In genomic region chr17:50721194-50722010, GRCh38 we compare ENCODE assay signal across 9 cellular contexts. TPM values are rescaled to one million over a fixed set of nuclear protein-coding genes. Genes with fewer than 3 reads are reported as not detected.
A peak's percentile ranks its signal among the peaks of the same experiment; 100 is the strongest.
DNase-seq lines count a peak whose midpoint lies in the region; ATAC-seq and TF ChIP-seq lines count a peak whose summit lies in the region.
"Had no signal": no experiment of that assay in that cellular context is flagged by ENCODE, and none has a peak within 500 bp of the region (broad histone marks: within the 10 kb centered on the region; RNA-seq: fewer than 3 reads in every experiment).

No MANE protein-coding gene starts in this region.

- no peaks in the 10 kb centered on the region for H3K27me3 Mint-ChIP-seq in Calu3 (ENCODE audit: unreplicated experiment)
- H3K27me3 Mint-ChIP-seq in brain, result peaks cover 7% of the 10 kb centered on the region

- CTCF ChIA-PET in Calu3 (lab: Charles Lee), result interaction anchor here (0.7 kb wide), 1 partner anchor 28 kb away, joined by 3 read pairs; no protein-coding TSS in a partner anchor

- no peaks in the 10 kb centered on the region for H3K9me2 ChIP-seq in Loucy (replicated peaks; ENCODE audit: low read depth, low read length)

- peak overlapping the region; percentile 97 for H3K4me2 ChIP-seq in Loucy (ENCODE audit: low read depth, low read length, poor library complexity, severe bottlenecking)

- H3K27ac ChIP-seq in mesodermal cell (ENCODE audit: low read depth, low read length, severe bottlenecking), result no peak overlapping the region

- H3K36me3 ChIP-seq in Loucy (ENCODE audit: insufficient read depth, low read length) (no peaks in the 10 kb centered on the region), mesodermal cell (ENCODE audit: control insufficient read depth, insufficient read depth, low read length) (peaks cover 30% of the 10 kb centered on the region)

- no peaks in the 10 kb centered on the region for H3F3A ChIP-seq in Loucy (ENCODE audit: low read depth)

- H3K36me3 Mint-ChIP-seq in Calu3 (ENCODE audit: insufficient read depth, unreplicated experiment) (peaks cover 61% of the 10 kb centered on the region), brain (peaks cover 23% of the 10 kb centered on the region)

- TF ChIP-seq CTCF in Calu3 (IDR thresholded peaks at IDR 0.05; ENCODE audit: unreplicated experiment) (no peak), Loucy (conservative IDR thresholded peaks at IDR 0.05; ENCODE audit: low read length) (no peak), brain (conservative IDR thresholded peaks at IDR 0.05) (no peak)

- no peak overlapping the region for H2AFZ ChIP-seq in Loucy (ENCODE audit: low read length)

- peak overlapping the region; percentile 93 for H3K9ac ChIP-seq in Loucy (ENCODE audit: low read depth, low read length, poor library complexity, severe bottlenecking)

- no peaks in the 10 kb centered on the region for H3K9me3 ChIP-seq in Loucy (ENCODE audit: insufficient read depth, low read depth, low read length)
- H3K9me3 ChIP-seq in mesodermal cell (ENCODE audit: control insufficient read depth, low read length), result no peaks in the 10 kb centered on the region

- intact Hi-C loops in Calu3 (cut with micrococcal nuclease; ENCODE audit: unreplicated experiment), result no loop called here

- WGBS in mesodermal cell (ENCODE audit: insufficient coverage in 2 of 2), 2 experiments, result 6 to 36% methylated on average over 2 to 4 of the region's 7 CpGs

- peaks cover 70% of the 10 kb centered on the region for H3K79me2 ChIP-seq in Loucy (ENCODE audit: insufficient read depth, low read length)

- H3K27ac Mint-ChIP-seq in Calu3 (ENCODE audit: unreplicated experiment) (peak overlapping the region; percentile 98), brain (peak overlapping the region; percentile 96 to 100 (median 99))

- peak overlapping the region; percentile 94 for H3K4me3 Mint-ChIP-seq in Calu3 (ENCODE audit: low read depth, unreplicated experiment)
- H3K4me3 Mint-ChIP-seq in brain, result peak overlapping the region; percentile 96 to 99 (median 98)

- peaks cover 41% of the 10 kb centered on the region for H3K4me1 ChIP-seq in Loucy (ENCODE audit: insufficient read depth, low read length, poor library complexity, severe bottlenecking)
- H3K4me1 ChIP-seq in mesodermal cell (ENCODE audit: control insufficient read depth, insufficient read depth, low read length, poor library complexity, severe bottlenecking), result peaks cover 5% of the 10 kb centered on the region

- no peaks in the 10 kb centered on the region for H3K27me3 ChIP-seq in Loucy (ENCODE audit: insufficient read depth, low read length, poor library complexity, severe bottlenecking)

- BruUV-seq in Calu3 (replicated peaks; lab: Mats Ljungman, UMichigan), result no TSS peak

- H3K4me3 ChIP-seq in Loucy (ENCODE audit: low read length, poor library complexity, severe bottlenecking) (peak overlapping the region; percentile 75), mesodermal cell (ENCODE audit: extremely low read depth, insufficient read depth, low read length, poor library complexity, severe bottlenecking) (peak overlapping the region; percentile 77)

- DNase-seq in Calu3 (no peak), hepatic stellate cell (ENCODE audit: low spot score) (no peak), NCI-H1092 (lab: John Stamatoyannopoulos, UW) (no peak)

- H3K4me1 Mint-ChIP-seq in Calu3 (ENCODE audit: low read depth, unreplicated experiment), result peaks cover 32% of the 10 kb centered on the region
- H3K4me1 Mint-ChIP-seq in brain, result peaks cover 45% of the 10 kb centered on the region

- H3K9me3 Mint-ChIP-seq in Calu3 (ENCODE audit: low read depth, unreplicated experiment) (no peaks in the 10 kb centered on the region), brain (no peaks in the 10 kb centered on the region)

- no peak for ATAC-seq in GM21526 (IDR thresholded peaks at IDR 0.05; ENCODE audit: low FRiP score, unreplicated experiment)
- no peak for ATAC-seq in GM19023 (IDR thresholded peaks at IDR 0.05; ENCODE audit: unreplicated experiment)

- H4K20me1 ChIP-seq in Loucy (ENCODE audit: insufficient read depth, low read length, poor library complexity, severe bottlenecking), result peaks cover 68% of the 10 kb centered on the region

RNA-seq across cellular contexts. Expression of gene LUC7L3, which starts 2.0 kb away (rescaled TPM):
- total RNA-seq in Calu3 (2022), result 152 and 155 TPM in 2 replicates
- polyA plus RNA-seq in brain (ENCODE audit: insufficient read depth, low read depth, low replicate concordance), result 34.1 TPM
- polyA plus RNA-seq in mesodermal cell (2013, experiment 1 of 2), result 147 TPM
- polyA plus RNA-seq in mesodermal cell (2013, experiment 2 of 2), result 164 TPM

RNA-seq across cellular contexts. Expression of gene ANKRD40, which starts 13.7 kb away (rescaled TPM):
- total RNA-seq in Calu3 (2022), result 67.2 and 68.5 TPM in 2 replicates
- 49.0 TPM for polyA plus RNA-seq in brain (ENCODE audit: insufficient read depth, low read depth, low replicate concordance)
- polyA plus RNA-seq in mesodermal cell (2013, experiment 1 of 2), result 38.9 TPM
- 35.9 TPM for polyA plus RNA-seq in mesodermal cell (2013, experiment 2 of 2)

RNA-seq across cellular contexts. Expression of gene ANKRD40CL, which starts 45.9 kb away (rescaled TPM):
- 0.64 TPM in 1 of 2 replicates, not detected in the other for total RNA-seq in Calu3 (2022)
- not detected for polyA plus RNA-seq in brain (ENCODE audit: insufficient read depth, low read depth, low replicate concordance)
- not detected for polyA plus RNA-seq in mesodermal cell (2013, experiment 1 of 2)
- polyA plus RNA-seq in mesodermal cell (2013, experiment 2 of 2), result not detected
- total RNA-seq: NCI-H460 had no signal
